Comparison of ENCODE assay signal across 14 cellular contexts in genomic region chr20:15759546-15760216, GRCh38.
DNase-seq lines count a peak whose midpoint lies in the region; ATAC-seq and TF ChIP-seq lines count a peak whose summit lies in the region.
"Had no signal": no experiment of that assay in that cellular context is flagged by ENCODE, and none has a peak within 500 bp of the region (broad histone marks: within the 10 kb centered on the region; RNA-seq: fewer than 3 reads in every experiment).

No MANE protein-coding gene starts in this region.

- no peaks in the 10 kb centered on the region for H3K4me1 ChIP-seq in CD4-positive, alpha-beta memory T cell (ENCODE audit: insufficient read depth, low read length)

- no peaks in the 10 kb centered on the region for H3K4me1 Mint-ChIP-seq in CD4-positive, alpha-beta memory T cell
- H3K4me1 Mint-ChIP-seq: immature natural killer cell had no signal

- H3K36me3 ChIP-seq in BJ (ENCODE audit: control insufficient read depth, insufficient read depth, low read length) (no peaks in the 10 kb centered on the region), neural cell (ENCODE audit: insufficient read depth, low read length) (no peaks in the 10 kb centered on the region)
- H3K36me3 ChIP-seq in CD4-positive, alpha-beta memory T cell (ENCODE audit: insufficient read depth, low read length): no peaks in the 10 kb centered on the region
- H3K36me3 ChIP-seq: stomach had no signal

- ATAC-seq in HG02973 (IDR thresholded peaks at IDR 0.05; ENCODE audit: unreplicated experiment): no peak
- ATAC-seq: CD8-positive, alpha-beta T cell had no signal

- H3K9ac ChIP-seq in neural cell (ENCODE audit: low read length): no peak overlapping the region

- no peak for TF ChIP-seq EP300 in neural cell (conservative IDR thresholded peaks at IDR 0.05; ENCODE audit: poor library complexity, severe bottlenecking)

- peak; percentile 42 for TF ChIP-seq RAD21 in neural cell (conservative IDR thresholded peaks at IDR 0.05)

- H3K9me3 Mint-ChIP-seq in CD4-positive, alpha-beta memory T cell: peaks cover 0 to 13% (median 3%) of the 10 kb centered on the region in 8 donors

- no peak overlapping the region for H3K4me2 ChIP-seq in neural cell (ENCODE audit: low read length)

- H4K20me1 ChIP-seq in neural cell (ENCODE audit: insufficient read depth): no peaks in the 10 kb centered on the region

- no peaks in the 10 kb centered on the region for H3K36me3 Mint-ChIP-seq in CD4-positive, alpha-beta memory T cell
- H3K36me3 Mint-ChIP-seq: CD8-positive, alpha-beta T cell had no signal

- CTCF ChIA-PET in BJ (lab: Yijun Ruan, JAX): interaction anchor here (1.4 to 1.5 kb wide), 2 partner anchors 12 to 1422 kb away, joined by 3 to 6 read pairs; partner anchors contain the start of gene FLRT3
- CTCF ChIA-PET in CD4-positive, alpha-beta memory T cell (lab: Charles Lee; ENCODE audit: partially characterized antibody): no interaction called here

- DNase-seq in BJ (ENCODE audit: low read depth): peak; percentile 18
- DNase-seq in NCI-H2227 (lab: John Stamatoyannopoulos, UW; ENCODE audit: unreplicated experiment): peak; percentile 22
- DNase-seq in dorsolateral prefrontal cortex: peak in 1 of 10 donors; percentile 22
- no peak for DNase-seq in DMS153 treated with DMSO at 0.1 percent for 48 hours (lab: John Stamatoyannopoulos, UW; ENCODE audit: unreplicated experiment)
- no peak for DNase-seq in T-helper 2 cell
- no peak for DNase-seq in CD4-positive, alpha-beta memory T cell
- DNase-seq: amniotic stem cell; CD8-positive, alpha-beta T cell; immature natural killer cell; NK-92 treated with Interleukin-12 subunit alpha and Interleukin-12 subunit beta, amount 100 ng/mL, for 24 hours; stomach had no signal

- intact Hi-C loops in dorsolateral prefrontal cortex (cut with DNase I): no loop called here
- intact Hi-C loops in CD4-positive, alpha-beta memory T cell (cut with micrococcal nuclease): no loop called here

- peak overlapping the region in 47 of 59 donors; percentile 2 to 77 (median 49) for H3K27ac ChIP-seq in dorsolateral prefrontal cortex
- H3K27ac ChIP-seq in neural cell (ENCODE audit: low read length): no peak overlapping the region
- no peak overlapping the region for H3K27ac ChIP-seq in CD4-positive, alpha-beta memory T cell (ENCODE audit: low read depth, low read length)

- H3K4me3 ChIP-seq in BJ (ENCODE audit: low read depth, low read length): no peak overlapping the region
- peak overlapping the region in 9 of 59 donors; percentile 2 to 29 (median 13) for H3K4me3 ChIP-seq in dorsolateral prefrontal cortex
- no peak overlapping the region for H3K4me3 ChIP-seq in neural cell (ENCODE audit: low read length)
- no peak overlapping the region for H3K4me3 ChIP-seq in CD4-positive, alpha-beta memory T cell (ENCODE audit: low read length in 2 of 2)
- H3K4me3 ChIP-seq: stomach had no signal

- H3K27me3 ChIP-seq in BJ (ENCODE audit: control insufficient read depth, insufficient read depth, low read length): no peaks in the 10 kb centered on the region
- no peaks in the 10 kb centered on the region for H3K27me3 ChIP-seq in dorsolateral prefrontal cortex
- H3K27me3 ChIP-seq in neural cell (ENCODE audit: insufficient read depth, low read depth, low read length): no peaks in the 10 kb centered on the region
- H3K27me3 ChIP-seq in CD4-positive, alpha-beta memory T cell (ENCODE audit: insufficient read depth, low read length): no peaks in the 10 kb centered on the region
- H3K27me3 ChIP-seq: stomach had no signal

- TF ChIP-seq CTCF in BJ (IDR thresholded peaks at IDR 0.05; ENCODE audit: insufficient read depth, low read depth, low read length) (peak; percentile 28; the same call in 1 of the 2 replicates), dorsolateral prefrontal cortex (IDR thresholded peaks at IDR 0.05 in 54 of 56, conservative IDR thresholded peaks at IDR 0.05 in 2 of 56; ENCODE audit: low read depth in 1 of 56, partially characterized antibody in 56 of 56) (peak in 32 of 56 donors; percentile 1 to 57 (median 26)), neural cell (IDR thresholded peaks at IDR 0.05; ENCODE audit: poor library complexity, severe bottlenecking) (peak; percentile 25)

- POLR2A ChIA-PET in BJ (lab: Charles Lee): no interaction called here
- POLR2A ChIA-PET in CD4-positive, alpha-beta memory T cell (lab: Charles Lee; ENCODE audit: partially characterized antibody): no interaction called here

- no peaks in the 10 kb centered on the region for H3K9me3 ChIP-seq in neural cell (ENCODE audit: low read length)
- H3K9me3 ChIP-seq in CD4-positive, alpha-beta memory T cell (ENCODE audit: control insufficient read depth in 1 of 2, low read length in 2 of 2): no peaks in the 10 kb centered on the region
- H3K9me3 ChIP-seq: stomach had no signal

- H3K27me3 Mint-ChIP-seq in CD4-positive, alpha-beta memory T cell: no peaks in the 10 kb centered on the region

- no peaks in the 10 kb centered on the region for H3K79me2 ChIP-seq in neural cell (replicated peaks; ENCODE audit: insufficient read depth, low read length)

- H2AFZ ChIP-seq in neural cell (ENCODE audit: low read depth, low read length): no peak overlapping the region

- no peaks in the 10 kb centered on the region for H3K9me2 ChIP-seq in neural cell (ENCODE audit: insufficient read depth, low read length)

- no peak overlapping the region for H3K4me3 Mint-ChIP-seq in CD4-positive, alpha-beta memory T cell
- H3K4me3 Mint-ChIP-seq: CD8-positive, alpha-beta T cell; immature natural killer cell; T-helper 2 cell treated with Interferon-gamma antibody and Interleukin-4, amounts not matched to agents 5 μg/mL and 100 μg/mL, for 36 hours had no signal

- no peak overlapping the region for H3K27ac Mint-ChIP-seq in CD4-positive, alpha-beta memory T cell
- H3K27ac Mint-ChIP-seq: CD8-positive, alpha-beta T cell; immature natural killer cell; T-helper 2 cell treated with Interferon-gamma antibody and Interleukin-4, amounts not matched to agents 5 μg/mL and 100 μg/mL, for 36 hours had no signal

- no peaks in the 10 kb centered on the region for H3F3A ChIP-seq in neural cell (ENCODE audit: insufficient read depth, low read length, poor library complexity, severe bottlenecking)

TF ChIP-seq in neural cell, 6 proteins besides CTCF, POLR2A, EP300 and RAD21:
- TF ChIP-seq REST (IDR thresholded peaks at IDR 0.05; ENCODE audit: borderline replicate concordance) (no peak), SMC3 (conservative IDR thresholded peaks at IDR 0.05; ENCODE audit: poor library complexity) (peak; percentile 22)
TF ChIP-seq in neural cell: peak in this region for 1.

Comparison
In these comparisons a context has a peak if more than half of its experiments do, and no peak if none do; other contexts are left out.
1. DNase-seq: peak in BJ (single experiment) and NCI-H2227 (single experiment); none in DMS153 treated with DMSO at 0.1 percent for 48 hours (single experiment), T-helper 2 cell (0 of 5) and CD4-positive, alpha-beta memory T cell (0 of 5).
2. H3K27ac ChIP-seq: peak in dorsolateral prefrontal cortex (47 of 59); none in neural cell (single experiment) and CD4-positive, alpha-beta memory T cell (single experiment).
3. Peak in every context shown above with its lines, with median percentiles within 50 percentile points of each other: CTCF ChIP-seq.